Comparison of ENCODE assay signal across 8 cellular contexts in the genomic region with DNA sequence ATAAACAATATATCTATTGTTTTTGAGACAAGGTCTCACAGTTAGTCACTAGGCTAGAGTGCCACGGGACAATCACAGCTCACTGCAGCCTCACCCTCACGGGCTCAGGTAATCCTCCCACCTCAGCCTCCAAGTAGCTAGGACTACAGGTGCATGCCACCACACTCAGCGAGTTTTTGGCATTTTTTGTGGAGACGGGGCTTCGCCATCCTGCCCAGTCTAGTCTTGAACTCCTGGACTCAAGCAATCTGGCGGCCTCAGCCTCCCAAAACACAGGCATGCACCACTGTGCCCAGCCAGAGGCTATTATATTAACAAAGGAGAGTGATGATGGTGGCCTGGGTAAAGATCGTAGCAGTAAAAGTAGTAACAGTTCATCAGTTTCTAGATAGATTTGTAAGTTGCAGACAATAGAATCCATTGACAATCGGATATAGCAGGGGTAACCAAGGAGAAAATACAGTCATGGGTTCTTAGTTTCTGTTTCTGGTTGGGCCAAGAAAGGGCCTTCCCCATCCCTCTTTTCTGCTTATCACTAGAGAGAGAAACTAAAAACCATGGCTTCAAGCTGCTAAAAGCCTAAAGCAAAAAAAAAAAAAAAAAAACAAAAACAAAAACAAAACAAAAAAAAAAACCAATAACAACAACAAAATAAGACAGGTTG.
DNase-seq lines count a peak whose midpoint lies in the region; ATAC-seq, FAIRE-seq and TF ChIP-seq lines count a peak whose summit lies in the region.

No MANE protein-coding gene starts in this region.

- FAIRE-seq in A549 (lab: Jason Lieb, UNC) (no peak), kidney (lab: Jason Lieb, UNC) (no peak)

- no peaks in the 10 kb centered on the region for H4K20me1 ChIP-seq in OCI-LY3 (ENCODE audit: insufficient read depth, low read length)

- no peaks in the 10 kb centered on the region for H3K79me2 ChIP-seq in OCI-LY3 (ENCODE audit: low read length)

- H3K9ac ChIP-seq in OCI-LY3 (ENCODE audit: low read length) (peak overlapping the region; percentile 53), kidney (ENCODE audit: low read length in 2 of 2) (no peak overlapping the region)

- no peak for DNase-seq in A549 (ENCODE audit: low read depth in 1 of 2, low spot score in 1 of 2)
- DNase-seq in fibroblast of the aortic adventitia (ENCODE audit: low read depth) = peak; percentile 52
- DNase-seq in kidney = no peak
- DNase-seq in NCI-H82 (lab: John Stamatoyannopoulos, UW) = no peak
- no peak for DNase-seq in NCI-H2081 treated with DMSO at 0.1 percent for 48 hours (lab: John Stamatoyannopoulos, UW)
- no peak for DNase-seq in activated naive CD4-positive, alpha-beta T cell treated with Interleukin-2 at 50 U/mL for 16 hours

- ATAC-seq in A549 (no peak), GM18861 (IDR thresholded peaks at IDR 0.05; ENCODE audit: unreplicated experiment) (peak; percentile 23)

- H3K4me1 ChIP-seq in A549 = no peaks in the 10 kb centered on the region
- H3K4me1 ChIP-seq in OCI-LY3 (ENCODE audit: low read length) = peaks cover 16% of the 10 kb centered on the region
- H3K4me1 ChIP-seq in kidney (ENCODE audit: control insufficient read depth in 1 of 2, insufficient read depth in 1 of 2, low read depth in 1 of 2, low read length in 2 of 2) = no peaks in the 10 kb centered on the region

- TF ChIP-seq EP300 in A549 (IDR thresholded peaks at IDR 0.05) = no peak

- no peaks in the 10 kb centered on the region for H3K36me3 ChIP-seq in OCI-LY3 (replicated peaks; ENCODE audit: low read depth, low read length)
- no peaks in the 10 kb centered on the region for H3K36me3 ChIP-seq in kidney (ENCODE audit: control insufficient read depth in 1 of 2, insufficient read depth in 2 of 2, low read length in 2 of 2)

- H3K4me2 ChIP-seq in A549 = peak overlapping the region; percentile 70
- H3K4me2 ChIP-seq in OCI-LY3 (ENCODE audit: low read length) = peak overlapping the region; percentile 81

- intact Hi-C loops in kidney (cut with DNase I) = no loop called here

- TF ChIP-seq POLR2A in A549 (IDR thresholded peaks at IDR 0.05; ENCODE audit: low read length) = no peak

- no peak overlapping the region for H3K4me3 ChIP-seq in A549
- H3K4me3 ChIP-seq in OCI-LY3 (ENCODE audit: low read length) = peak overlapping the region; percentile 69
- H3K4me3 ChIP-seq in fibroblast of the aortic adventitia (ENCODE audit: low read depth, low read length) = no peak overlapping the region
- H3K4me3 ChIP-seq in kidney (ENCODE audit: low read length in 2 of 2) = peak overlapping the region in 1 of 2 donors; percentile 64

- WGBS in A549 (ENCODE audit: missing lambda C conversion rate) = 75% methylated on average over 8 of the region's 8 CpGs

- TF ChIP-seq CTCF in A549 (IDR thresholded peaks at IDR 0.05) (no peak), OCI-LY3 (IDR thresholded peaks at IDR 0.05; ENCODE audit: low read depth, low read length) (no peak), fibroblast of the aortic adventitia (IDR thresholded peaks at IDR 0.05; ENCODE audit: insufficient read depth, low read length) (no peak), kidney (IDR thresholded peaks at IDR 0.05; ENCODE audit: borderline replicate concordance, extremely low read depth, insufficient read depth) (no peak)

- H3K27ac ChIP-seq in A549 (peak overlapping the region in 1 of 2 experiments; percentile 28; a peak in 1 of 6 replicates), OCI-LY3 (ENCODE audit: low read length) (peak overlapping the region; percentile 53), kidney (ENCODE audit: low read depth in 2 of 2, low read length in 2 of 2) (no peak overlapping the region)

- H3K27me3 ChIP-seq in OCI-LY3 (ENCODE audit: low read depth, low read length) = no peaks in the 10 kb centered on the region

- no peak for TF ChIP-seq RAD21 in A549 (conservative IDR thresholded peaks at IDR 0.05 in 1 of 2, IDR thresholded peaks at IDR 0.05 in 1 of 2)

- CTCF ChIA-PET in A549 (lab: Yijun Ruan, JAX) = interaction anchor here (0.6 to 2.8 kb wide), 25 partner anchors 9 to 1468 kb away, joined by 3 to 21 read pairs (median 3); no protein-coding TSS in a partner anchor

- no peaks in the 10 kb centered on the region for H3K9me3 ChIP-seq in A549
- no peaks in the 10 kb centered on the region for H3K9me3 ChIP-seq in OCI-LY3 (ENCODE audit: insufficient read depth, low read length)
- no peaks in the 10 kb centered on the region for H3K9me3 ChIP-seq in kidney (ENCODE audit: control insufficient read depth in 1 of 2, low read length in 2 of 2)

- POLR2A ChIA-PET in A549 (lab: Yijun Ruan, JAX) = no interaction called here

- peak overlapping the region; percentile 75 for H2AFZ ChIP-seq in OCI-LY3 (ENCODE audit: low read depth, low read length)

TF ChIP-seq in A549, 52 proteins besides CTCF, POLR2A, EP300 and RAD21:
- TF ChIP-seq MAZ (IDR thresholded peaks at IDR 0.05; ENCODE audit: borderline replicate concordance, low read depth, low read length) = no peak
- TF ChIP-seq FOSL2 (IDR thresholded peaks at IDR 0.05) = no peak
- no peak for TF ChIP-seq FOSL2 (CRISPR knock-in tag; IDR thresholded peaks at IDR 0.05)
- no peak for TF ChIP-seq NPAS2 (CRISPR knock-in tag; IDR thresholded peaks at IDR 0.05; ENCODE audit: borderline replicate concordance)
- no peak for TF ChIP-seq JUN (IDR thresholded peaks at IDR 0.05)
- TF ChIP-seq, protein P1, sequence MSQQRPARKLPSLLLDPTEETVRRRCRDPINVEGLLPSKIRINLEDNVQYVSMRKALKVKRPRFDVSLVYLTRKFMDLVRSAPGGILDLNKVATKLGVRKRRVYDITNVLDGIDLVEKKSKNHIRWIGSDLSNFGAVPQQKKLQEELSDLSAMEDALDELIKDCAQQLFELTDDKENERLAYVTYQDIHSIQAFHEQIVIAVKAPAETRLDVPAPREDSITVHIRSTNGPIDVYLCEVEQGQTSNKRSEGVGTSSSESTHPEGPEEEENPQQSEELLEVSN (IDR thresholded peaks at IDR 0.05; ENCODE audit: borderline replicate concordance, low read depth) = no peak
- TF ChIP-seq HOXA7 (CRISPR knock-in tag; IDR thresholded peaks at IDR 0.05) = no peak
- no peak for TF ChIP-seq TP53 (CRISPR knock-in tag; IDR thresholded peaks at IDR 0.05)
- no peak for TF ChIP-seq HOXB5 (CRISPR knock-in tag; IDR thresholded peaks at IDR 0.05)
- TF ChIP-seq FOXS1 (CRISPR knock-in tag; IDR thresholded peaks at IDR 0.05) = no peak
